ENCODE assay signal across 22 cellular contexts in genomic region chr19:2382530-2383222, GRCh38. TPM values are rescaled to one million over a fixed set of nuclear protein-coding genes. Genes with fewer than 3 reads are reported as not detected.
"Had no signal": no experiment of that assay in that cellular context is flagged by ENCODE, and none has a peak within 500 bp of the region (broad histone marks: within the 10 kb centered on the region; RNA-seq: fewer than 3 reads in every experiment).

No MANE protein-coding gene starts in this region.

- ATAC-seq: activated CD4-positive, CD25-positive, alpha-beta regulatory T cell treated with anti-CD3 and anti-CD28 coated beads, Interleukin-2, amount 50 U/mL, for 24 hours; activated T-cell treated with anti-CD3 and anti-CD28 coated beads, Interleukin-2, amount 50 U/mL, for 72 hours; left ventricle myocardium superior; naive thymus-derived CD8-positive, alpha-beta T cell; psoas muscle; right cardiac atrium; T-cell had no signal

- H3K36me3 ChIP-seq: adrenal gland, esophagus squamous epithelium, ovary, tibial nerve, uterus had no signal

- H3K4me3 Mint-ChIP-seq: activated naive CD4-positive, alpha-beta T cell treated with anti-CD3 and anti-CD28 coated beads, Interleukin-2, amount 50 U/mL, for 24 hours; activated T-cell treated with anti-CD3 and anti-CD28 coated beads, Interleukin-2, amount 50 U/mL, for 72 hours; immature natural killer cell; memory B cell; naive thymus-derived CD8-positive, alpha-beta T cell; stimulated activated naive CD8-positive, alpha-beta T cell treated with anti-CD3 and anti-CD28 coated beads, Interleukin-15, Interleukin-2, amounts not matched to agents 100 ng/mL and 50 ng/mL, for 24 hours; T-cell had no signal

- H3K9me3 ChIP-seq: adrenal gland, ovary, uterus had no signal

- H3K27me3 Mint-ChIP-seq: activated naive CD4-positive, alpha-beta T cell treated with anti-CD3 and anti-CD28 coated beads, Interleukin-2, amount 50 U/mL, for 24 hours; stimulated activated naive CD8-positive, alpha-beta T cell treated with anti-CD3 and anti-CD28 coated beads, Interleukin-15, Interleukin-2, amounts not matched to agents 100 ng/mL and 50 ng/mL, for 24 hours had no signal

- H3K4me1 Mint-ChIP-seq: activated naive CD4-positive, alpha-beta T cell treated with anti-CD3 and anti-CD28 coated beads, Interleukin-2, amount 50 U/mL, for 24 hours; immature natural killer cell had no signal

- H3K27ac ChIP-seq: adrenal gland, esophagus squamous epithelium, ovary, psoas muscle, skin epidermis, tibial nerve, uterus had no signal

- H3K27ac Mint-ChIP-seq: activated naive CD4-positive, alpha-beta T cell treated with anti-CD3 and anti-CD28 coated beads, Interleukin-2, amount 50 U/mL, for 24 hours; activated T-cell treated with anti-CD3 and anti-CD28 coated beads, Interleukin-2, amount 50 U/mL, for 72 hours; immature natural killer cell; memory B cell; stimulated activated naive CD8-positive, alpha-beta T cell treated with anti-CD3 and anti-CD28 coated beads, Interleukin-15, Interleukin-2, amounts not matched to agents 100 ng/mL and 50 ng/mL, for 24 hours; T-cell had no signal

- H3K9me3 Mint-ChIP-seq: activated naive CD4-positive, alpha-beta T cell treated with anti-CD3 and anti-CD28 coated beads, Interleukin-2, amount 50 U/mL, for 24 hours had no signal

- H3K4me1 ChIP-seq: adrenal gland had no signal

- DNase-seq: activated gamma-delta T cell; activated T-cell treated with anti-CD3 and anti-CD28 coated beads, Interleukin-2, amount 50 U/mL, for 72 hours; adrenal gland; effector CD8-positive, alpha-beta T cell; esophagus squamous epithelium; immature natural killer cell; left ventricle myocardium superior; naive thymus-derived CD8-positive, alpha-beta T cell; ovary; psoas muscle; right cardiac atrium; T-cell; uterus had no signal

- H3K4me3 ChIP-seq: adrenal gland, esophagus squamous epithelium, ovary, psoas muscle, skin epidermis, tibial nerve, uterus had no signal

- FAIRE-seq: astrocyte, endothelial cell of umbilical vein had no signal

- H3K27me3 ChIP-seq: adrenal gland, ovary, uterus had no signal

- H3K36me3 Mint-ChIP-seq: naive thymus-derived CD8-positive, alpha-beta T cell; T-cell had no signal

RNA-seq across cellular contexts. Expression of gene TMPRSS9, which starts 22.6 kb away (rescaled TPM):
- total RNA-seq: activated CD8-positive, alpha-beta memory T cell treated with anti-CD3 and anti-CD28 coated beads for 36 hours; endothelial cell of umbilical vein; left ventricle myocardium superior; naive thymus-derived CD8-positive, alpha-beta T cell; T-cell; tibial nerve had no signal
- polyA plus RNA-seq: endothelial cell of umbilical vein; immature natural killer cell; naive thymus-derived CD8-positive, alpha-beta T cell; psoas muscle; right cardiac atrium had no signal
